ENCODE assay signal across 9 cellular contexts in genomic region chr18:32072321-32072720, GRCh38. TPM values are rescaled to one million over a fixed set of nuclear protein-coding genes. Genes with fewer than 3 reads are reported as not detected.
DNase-seq lines count a peak whose midpoint lies in the region; ATAC-seq and TF ChIP-seq lines count a peak whose summit lies in the region.
"Had no signal": no experiment of that assay in that cellular context is flagged by ENCODE, and none has a peak within 500 bp of the region (broad histone marks: within the 10 kb centered on the region; RNA-seq: fewer than 3 reads in every experiment).

No MANE protein-coding gene starts in this region.

- no peaks in the 10 kb centered on the region for H3K9me2 ChIP-seq in SU-DHL-6 (replicated peaks; ENCODE audit: insufficient read depth, low read length)

- intact Hi-C loops in left colon (cut with DNase I, micrococcal nuclease) = no loop called here

- H3K36me3 ChIP-seq in SU-DHL-6 (ENCODE audit: low read length) = no peaks in the 10 kb centered on the region
- H3K36me3 ChIP-seq: SJSA1 had no signal

- no peaks in the 10 kb centered on the region for H3K9me3 ChIP-seq in SU-DHL-6 (ENCODE audit: insufficient read depth, low read length)
- H3K9me3 ChIP-seq: SJSA1 had no signal

- H3K27ac ChIP-seq in SU-DHL-6 (ENCODE audit: low read depth, low read length) = no peak overlapping the region
- H3K27ac ChIP-seq: SJSA1 had no signal

- no peaks in the 10 kb centered on the region for H4K20me1 ChIP-seq in SU-DHL-6 (ENCODE audit: low read depth, low read length)

- no peak overlapping the region for H3K4me3 ChIP-seq in SU-DHL-6 (ENCODE audit: insufficient read depth, low read length, poor library complexity, severe bottlenecking)
- H3K4me3 ChIP-seq: SJSA1 had no signal

- no peak overlapping the region for H3K4me2 ChIP-seq in SU-DHL-6 (ENCODE audit: low read depth, low read length, poor library complexity, severe bottlenecking)

- no peaks in the 10 kb centered on the region for H3K79me2 ChIP-seq in SU-DHL-6 (ENCODE audit: insufficient read depth, low read length)

- peak; percentile 61 for ATAC-seq in GM21825 (IDR thresholded peaks at IDR 0.05; ENCODE audit: unreplicated experiment)
- ATAC-seq in left colon = peak; percentile 35
- ATAC-seq in GM18517 (IDR thresholded peaks at IDR 0.05; ENCODE audit: unreplicated experiment) = no peak

- TF ChIP-seq CTCF in SU-DHL-6 (IDR thresholded peaks at IDR 0.05; ENCODE audit: insufficient read depth, low read length, poor library complexity, severe bottlenecking) = peak; percentile 55

- DNase-seq in DMS114 treated with DMSO at 0.1 percent for 48 hours (lab: John Stamatoyannopoulos, UW; ENCODE audit: unreplicated experiment) (peak; percentile 19), left colon (no peak), NCI-H2107 (lab: John Stamatoyannopoulos, UW) (no peak)
- DNase-seq in stimulated activated CD4-positive, alpha-beta T cell treated with anti-CD3 and anti-CD28 coated beads, Interleukin-4, amount 100 ng/mL, for 24 hours = no peak
- no peak for DNase-seq in stimulated activated CD8-positive, alpha-beta memory T cell treated with anti-CD3 and anti-CD28 coated beads, Interleukin-4, amount 100 ng/mL, for 48 hours

- no peak overlapping the region for H2AFZ ChIP-seq in SU-DHL-6 (ENCODE audit: low read depth, low read length, severe bottlenecking)

- no peaks in the 10 kb centered on the region for H3K27me3 ChIP-seq in SU-DHL-6 (ENCODE audit: low read length)
- H3K27me3 ChIP-seq: SJSA1 had no signal

- no peaks in the 10 kb centered on the region for H3F3A ChIP-seq in SU-DHL-6 (ENCODE audit: insufficient read depth)

- H3K9ac ChIP-seq in SU-DHL-6 (ENCODE audit: low read length) = no peak overlapping the region

RNA-seq across cellular contexts. Expression of gene RNF138, which starts 19.4 kb away (rescaled TPM):
- 10 to 100 TPM; 38.3 to 54.1 TPM for total RNA-seq in left colon

RNA-seq across cellular contexts. Expression of gene RNF125, which starts 53.7 kb away (rescaled TPM):
- 10 to 100 TPM in 1 of 2 donors, 1 to 10 TPM in 1; 8.5 to 12.0 TPM for total RNA-seq in left colon
- total RNA-seq: SJSA1 had no signal
